8 cellular contexts compared by ENCODE assay signal in genomic region chr4:71187399-71188196, GRCh38.
DNase-seq lines count a peak whose midpoint lies in the region; TF ChIP-seq lines count a peak whose summit lies in the region.

No MANE protein-coding gene starts in this region.

- H3K9me3 ChIP-seq in Karpas-422 (ENCODE audit: low read length) (no peaks in the 10 kb centered on the region), cardiac muscle cell (ENCODE audit: low read depth) (no peaks in the 10 kb centered on the region), parathyroid adenoma (ENCODE audit: control insufficient read depth, low read length) (no peaks in the 10 kb centered on the region)

- peak overlapping the region; percentile 24; the same call in 1 of the 2 replicates for H3K9ac ChIP-seq in Karpas-422 (ENCODE audit: low read length)
- peak overlapping the region; percentile 37 for H3K9ac ChIP-seq in parathyroid adenoma

- H3K36me3 ChIP-seq in Karpas-422 (ENCODE audit: insufficient read depth, low read length) (no peaks in the 10 kb centered on the region), cardiac muscle cell (no peaks in the 10 kb centered on the region), parathyroid adenoma (ENCODE audit: control insufficient read depth, insufficient read depth, low read length) (no peaks in the 10 kb centered on the region)

- H3K4me1 ChIP-seq in Karpas-422 (ENCODE audit: low read length) (0 out of 2 replicates have a peak, but pooled peaks cover 3% of the 10 kb centered on the region), cardiac muscle cell (ENCODE audit: low read depth) (peaks cover 4% of the 10 kb centered on the region), parathyroid adenoma (peaks cover 13% of the 10 kb centered on the region)

- H3K4me3 ChIP-seq in Karpas-422 (ENCODE audit: low read length): peak overlapping the region; percentile 56; the same call in 1 of the 2 replicates
- peak overlapping the region; percentile 82 for H3K4me3 ChIP-seq in cardiac muscle cell
- H3K4me3 ChIP-seq in parathyroid adenoma (ENCODE audit: low read depth, low read length): peak overlapping the region; percentile 64

- no peaks in the 10 kb centered on the region for H4K20me1 ChIP-seq in Karpas-422 (ENCODE audit: insufficient read depth, low read depth, low read length)

- H3K9me2 ChIP-seq in Karpas-422 (replicated peaks; ENCODE audit: insufficient read depth, low read length): no peaks in the 10 kb centered on the region

- no peak overlapping the region for H2AFZ ChIP-seq in Karpas-422 (ENCODE audit: low read length)
- peak overlapping the region; percentile 71 for H2AFZ ChIP-seq in parathyroid adenoma

- H3K79me2 ChIP-seq in Karpas-422 (ENCODE audit: low read length) (no peaks in the 10 kb centered on the region), parathyroid adenoma (no peaks in the 10 kb centered on the region)

- H3K27ac ChIP-seq in Karpas-422 (ENCODE audit: low read length): no peak overlapping the region
- H3K27ac ChIP-seq in cardiac muscle cell: peak overlapping the region; percentile 58
- H3K27ac ChIP-seq in parathyroid adenoma: peak overlapping the region; percentile 76

- H3K27me3 ChIP-seq in Karpas-422 (ENCODE audit: low read length) (no peaks in the 10 kb centered on the region), cardiac muscle cell (peaks cover 10% of the 10 kb centered on the region), parathyroid adenoma (ENCODE audit: control insufficient read depth, insufficient read depth, low read length) (no peaks in the 10 kb centered on the region)

- no peak for TF ChIP-seq CTCF in cardiac muscle cell (IDR thresholded peaks at IDR 0.05; ENCODE audit: low read depth, low read length)
- TF ChIP-seq CTCF in parathyroid adenoma (IDR thresholded peaks at IDR 0.05): no peak

- peak; percentile 3 for DNase-seq in NCI-H2196 treated with DMSO at 0.1 percent for 48 hours (lab: John Stamatoyannopoulos, UW; ENCODE audit: unreplicated experiment)
- DNase-seq in NCI-H2196 (lab: John Stamatoyannopoulos, UW; ENCODE audit: unreplicated experiment): no peak
- DNase-seq in Karpas-422: no peak
- DNase-seq in activated gamma-delta T cell treated with anti-CD3 and anti-CD28 coated beads, Interleukin-2, amount 50 U/mL, for 16 hours (ENCODE audit: low read depth): peak; percentile 6
- DNase-seq in cardiac muscle cell (ENCODE audit: low read depth in 1 of 2, low spot score in 1 of 2): peak; percentile 36 to 45
- DNase-seq in SKM-1 treated with dmso at 0.1 percent for 144 hours (lab: John Stamatoyannopoulos, UW; ENCODE audit: unreplicated experiment): no peak
- DNase-seq in NCI-H226: no peak

- H3K4me2 ChIP-seq in Karpas-422 (ENCODE audit: low read depth, low read length, poor library complexity, severe bottlenecking) (peak overlapping the region; percentile 60), parathyroid adenoma (ENCODE audit: low read length) (peak overlapping the region; percentile 81)

Comparison
In these comparisons a context has a peak if more than half of its experiments do, and no peak if none do; other contexts are left out.
1. DNase-seq: peak in NCI-H2196 treated with DMSO at 0.1 percent for 48 hours (single experiment), activated gamma-delta T cell treated with anti-CD3 and anti-CD28 coated beads, Interleukin-2, amount 50 U/mL, for 16 hours (single experiment) and cardiac muscle cell (2 of 2); none in NCI-H2196 (single experiment), Karpas-422 (single experiment), SKM-1 treated with dmso at 0.1 percent for 144 hours (single experiment) and NCI-H226 (single experiment).
2. Peak in every context shown above with its lines, with median percentiles within 50 percentile points of each other: H3K4me3 ChIP-seq.